Comparison of ENCODE assay signal across 8 cellular contexts in genomic region chr13:28324181-28324789, GRCh38.
A peak's percentile ranks its signal among the peaks of the same experiment; 100 is the strongest.
DNase-seq lines count a peak whose midpoint lies in the region; ATAC-seq and TF ChIP-seq lines count a peak whose summit lies in the region.

No MANE protein-coding gene starts in this region.

- H3K4me2 ChIP-seq in trophoblast cell (ENCODE audit: low read length) = no peak overlapping the region

- no peak overlapping the region for H3K4me3 Mint-ChIP-seq in activated T-helper 17 cell treated with anti-CD3 and anti-CD28 coated beads, Interleukin-2, amount 50 U/mL, for 72 hours

- no peak overlapping the region for H3K4ac ChIP-seq in trophoblast cell (ENCODE audit: low read depth, low read length)

- no peaks in the 10 kb centered on the region for H3K9me3 Mint-ChIP-seq in activated T-helper 17 cell treated with anti-CD3 and anti-CD28 coated beads, Interleukin-2, amount 50 U/mL, for 72 hours

- no peak overlapping the region for H2BK5ac ChIP-seq in trophoblast cell (ENCODE audit: low read depth, low read length, poor library complexity)

- H3K4me1 ChIP-seq in gastroesophageal sphincter (peaks cover 0 to 8% (median 0%) of the 10 kb centered on the region in 3 donors), trophoblast cell (ENCODE audit: control insufficient read depth in 1 of 2, insufficient read depth in 2 of 2, low read length in 2 of 2) (peaks cover 8 to 10% of the 10 kb centered on the region in 2 experiments), aorta (ENCODE audit: control insufficient read depth in 1 of 2, insufficient read depth in 2 of 2, low read length in 2 of 2) (no peaks in the 10 kb centered on the region)

- H2AK5ac ChIP-seq in trophoblast cell (ENCODE audit: low read length) = no peak overlapping the region

- H3K27me3 ChIP-seq in gastroesophageal sphincter (no peaks in the 10 kb centered on the region), trophoblast cell (ENCODE audit: insufficient read depth, low read length) (no peaks in the 10 kb centered on the region), aorta (ENCODE audit: control insufficient read depth in 1 of 2, insufficient read depth in 2 of 2, low read length in 1 of 2) (peaks cover 0 to 2% of the 10 kb centered on the region in 2 donors)

- no peak overlapping the region for H3K27ac Mint-ChIP-seq in activated T-helper 17 cell treated with anti-CD3 and anti-CD28 coated beads, Interleukin-2, amount 50 U/mL, for 72 hours

- H3K4me3 ChIP-seq in gastroesophageal sphincter = no peak overlapping the region
- H3K4me3 ChIP-seq in trophoblast cell (ENCODE audit: low read depth, low read length) = no peak overlapping the region
- no peak overlapping the region for H3K4me3 ChIP-seq in aorta (ENCODE audit: low read length in 2 of 2)

- intact Hi-C loops in aorta (cut with DNase I) = loop anchor here (2.0 to 10.0 kb wide), 3 partner anchors 313 to 473 kb away; no protein-coding TSS in a partner anchor

- no peak for TF ChIP-seq POLR2A in gastroesophageal sphincter (IDR thresholded peaks at IDR 0.05)

- CTCF ChIA-PET in RWPE1 (lab: Yijun Ruan, JAX) = interaction anchor here (0.5 to 1.4 kb wide), 12 partner anchors 9 to 1127 kb away, joined by 3 to 8 read pairs (median 4); no protein-coding TSS in a partner anchor

- no peaks in the 10 kb centered on the region for H3K9me3 ChIP-seq in gastroesophageal sphincter
- peaks cover 8% of the 10 kb centered on the region for H3K9me3 ChIP-seq in trophoblast cell (ENCODE audit: insufficient read depth, low read depth, low read length)
- no peaks in the 10 kb centered on the region for H3K9me3 ChIP-seq in aorta (ENCODE audit: control insufficient read depth, low read length)

- no peak for TF ChIP-seq EP300 in gastroesophageal sphincter (IDR thresholded peaks at IDR 0.05)

- no peak overlapping the region for H4K91ac ChIP-seq in trophoblast cell (ENCODE audit: low read depth, low read length)

- no peak overlapping the region for H3K14ac ChIP-seq in trophoblast cell (ENCODE audit: low read length)

- H3K4me1 Mint-ChIP-seq in activated T-helper 17 cell treated with anti-CD3 and anti-CD28 coated beads, Interleukin-2, amount 50 U/mL, for 72 hours = no peaks in the 10 kb centered on the region

- peak overlapping the region; percentile 51 for H2BK12ac ChIP-seq in trophoblast cell (ENCODE audit: low read length)

- H3K9ac ChIP-seq in trophoblast cell (ENCODE audit: low read length) = no peak overlapping the region

- H2BK120ac ChIP-seq in trophoblast cell (ENCODE audit: insufficient read depth, low read length, poor library complexity) = no peak overlapping the region

- H3K79me1 ChIP-seq in trophoblast cell (ENCODE audit: low read length) = peaks cover 5% of the 10 kb centered on the region

- H3K79me2 ChIP-seq in trophoblast cell (ENCODE audit: control insufficient read depth, insufficient read depth, low read length, poor library complexity) = no peaks in the 10 kb centered on the region

- no peak overlapping the region for H3K23ac ChIP-seq in trophoblast cell (ENCODE audit: low read length)

- H3K18ac ChIP-seq in trophoblast cell (ENCODE audit: low read length) = no peak overlapping the region

- H3K27me3 Mint-ChIP-seq in activated T-helper 17 cell treated with anti-CD3 and anti-CD28 coated beads, Interleukin-2, amount 50 U/mL, for 72 hours = peaks cover 5% of the 10 kb centered on the region

- 14 to 26% methylated on average over 1 to 4 of the region's 4 CpGs for WGBS in gastroesophageal sphincter (ENCODE audit: low coverage in 1 of 2), 2 donors
- WGBS in trophoblast cell (ENCODE audit: extremely low coverage, insufficient coverage, insufficient read length) = no CpG with 5 or more reads among the region's 4 CpGs
- 63 to 68% methylated on average over 4 of the region's 4 CpGs for WGBS in aorta, 2 donors

- peak; percentile 73 for TF ChIP-seq CTCF in RWPE1 (conservative IDR thresholded peaks at IDR 0.05; ENCODE audit: low read depth)
- peak; percentile 35 to 70 (median 47) for TF ChIP-seq CTCF in gastroesophageal sphincter (IDR thresholded peaks at IDR 0.05)

- no peak overlapping the region for H2AFZ ChIP-seq in trophoblast cell (ENCODE audit: insufficient read depth, low read length, poor library complexity)

- DNase-seq in NCI-H2029 (lab: John Stamatoyannopoulos, UW) = peak; percentile 41
- no peak for DNase-seq in NCI-H2029 treated with DMSO at 0.1 percent for 48 hours (lab: John Stamatoyannopoulos, UW)
- DNase-seq in HPDE6-E6E7 (ENCODE audit: extremely low spot score) = peak; percentile 21
- peak; percentile 63 for DNase-seq in RWPE1 (ENCODE audit: low spot score)
- peak in 1 of 2 donors; percentile 58 for DNase-seq in trophoblast cell
- DNase-seq in aorta = peak in 1 of 2 donors; percentile 54

- H4K12ac ChIP-seq in trophoblast cell (ENCODE audit: low read depth, low read length) = no peak overlapping the region

- POLR2A ChIA-PET in RWPE1 (lab: Yijun Ruan, JAX; ENCODE audit: low non-redundant PET) = no interaction called here

- peak; percentile 77 for ATAC-seq in activated T-helper 17 cell treated with anti-CD3 and anti-CD28 coated beads, Interleukin-2, amount 50 U/mL, for 72 hours (replicated peaks)
- no peak for ATAC-seq in gastroesophageal sphincter
- ATAC-seq in aorta (ENCODE audit: low FRiP score) = peak; percentile 73

- no peak overlapping the region for H3K27ac ChIP-seq in RWPE1
- no peak overlapping the region for H3K27ac ChIP-seq in gastroesophageal sphincter
- no peak overlapping the region for H3K27ac ChIP-seq in trophoblast cell (ENCODE audit: low read depth, low read length)
- no peak overlapping the region for H3K27ac ChIP-seq in aorta (ENCODE audit: low read depth in 1 of 2, low read length in 2 of 2)

- H3K36me3 ChIP-seq in gastroesophageal sphincter (no peaks in the 10 kb centered on the region), trophoblast cell (ENCODE audit: control insufficient read depth in 1 of 2, insufficient read depth in 2 of 2, low read length in 2 of 2) (no peaks in the 10 kb centered on the region), aorta (ENCODE audit: control insufficient read depth in 1 of 2, insufficient read depth in 2 of 2, low read length in 1 of 2) (no peaks in the 10 kb centered on the region)

- no peaks in the 10 kb centered on the region for H3K36me3 Mint-ChIP-seq in activated T-helper 17 cell treated with anti-CD3 and anti-CD28 coated beads, Interleukin-2, amount 50 U/mL, for 72 hours (ENCODE audit: low read depth)

- H4K8ac ChIP-seq in trophoblast cell (ENCODE audit: low read depth, low read length) = no peak overlapping the region
